ENCODE assay signal across 9 cellular contexts in the genomic region with DNA sequence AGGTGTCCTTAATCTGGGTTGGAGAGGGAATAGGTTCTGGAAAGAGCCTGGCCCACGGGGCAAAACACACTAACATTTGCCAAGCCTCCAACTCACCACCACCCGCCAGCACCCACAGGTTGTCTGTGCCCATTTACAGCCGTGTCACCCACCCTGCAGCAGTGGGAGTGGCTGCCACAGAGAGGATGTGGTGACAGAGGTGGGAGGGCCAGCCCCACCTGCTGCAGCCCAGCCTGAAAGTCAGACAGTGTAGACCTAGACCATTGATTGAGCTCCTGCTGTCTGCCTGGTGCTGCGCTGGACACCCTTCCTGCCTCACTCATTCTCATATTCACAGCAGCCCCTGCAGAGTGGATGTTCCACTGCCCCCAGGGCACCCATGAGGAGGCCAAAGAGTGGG. TPM values are rescaled to one million over a fixed set of nuclear protein-coding genes. Genes with fewer than 3 reads are reported as not detected.
DNase-seq lines count a peak whose midpoint lies in the region; ATAC-seq, FAIRE-seq and TF ChIP-seq lines count a peak whose summit lies in the region.
"Had no signal": no experiment of that assay in that cellular context is flagged by ENCODE, and none has a peak within 500 bp of the region (broad histone marks: within the 10 kb centered on the region; RNA-seq: fewer than 3 reads in every experiment).

No MANE protein-coding gene starts in this region.

- TF ChIP-seq POLR2A in GM12891 (IDR thresholded peaks at IDR 0.05; ENCODE audit: low read depth, low read length): peak; percentile 46; the same call in 1 of the 2 replicates

- DNase-seq in GM12891 (ENCODE audit: insufficient read length, low spot score): no peak
- DNase-seq in T-helper 9 cell: peak; percentile 75
- peak; percentile 50 for DNase-seq in activated naive CD4-positive, alpha-beta T cell treated with anti-CD3 and anti-CD28 coated beads, Interleukin-2, amount 50 U/mL, for 16 hours
- DNase-seq in stimulated activated CD4-positive, alpha-beta T cell treated with anti-CD3 and anti-CD28 coated beads, Interleukin-4, amount 100 ng/mL, for 24 hours: peak; percentile 54
- DNase-seq in mucosa of gallbladder (ENCODE audit: low spot score): no peak
- DNase-seq in NCI-H1436 (lab: John Stamatoyannopoulos, UW): no peak
- DNase-seq: NCI-H1048 had no signal

- ATAC-seq in HG03432 (IDR thresholded peaks at IDR 0.05; ENCODE audit: unreplicated experiment) (no peak), HG03025 (IDR thresholded peaks at IDR 0.05; ENCODE audit: low FRiP score, unreplicated experiment) (no peak)

- FAIRE-seq in GM12891 (lab: Jason Lieb, UNC): peak; percentile 69

TF ChIP-seq in GM12891, 5 proteins besides CTCF, POLR2A, EP300 and RAD21:
- no peak for TF ChIP-seq TAF1 (IDR thresholded peaks at IDR 0.05; ENCODE audit: low read depth, low read length)
- TF ChIP-seq POLR2AphosphoS5 (IDR thresholded peaks at IDR 0.05; ENCODE audit: low read depth, low read length): peak; percentile 64; the same call in 1 of the 2 replicates

RNA-seq across cellular contexts. Expression of a gene that starts 44.7 kb away (rescaled TPM):
- 39.6 TPM for polyA plus RNA-seq in GM12891 (2012; ENCODE audit: low read depth, missing spikeins)
- total RNA-seq in mucosa of gallbladder: 1.2 TPM

Comparison
In these comparisons a context has a peak if more than half of its experiments do, and no peak if none do; other contexts are left out.
1. DNase-seq: peak in T-helper 9 cell (single experiment), activated naive CD4-positive, alpha-beta T cell treated with anti-CD3 and anti-CD28 coated beads, Interleukin-2, amount 50 U/mL, for 16 hours (single experiment) and stimulated activated CD4-positive, alpha-beta T cell treated with anti-CD3 and anti-CD28 coated beads, Interleukin-4, amount 100 ng/mL, for 24 hours (single experiment); none in GM12891 (single experiment), mucosa of gallbladder (single experiment) and NCI-H1436 (single experiment).